Comparison of ENCODE assay signal across 9 cellular contexts in genomic region chr9:121198512-121199042, GRCh38. TPM values are rescaled to one million over a fixed set of nuclear protein-coding genes. Genes with fewer than 3 reads are reported as not detected.
DNase-seq lines count a peak whose midpoint lies in the region; ATAC-seq and TF ChIP-seq lines count a peak whose summit lies in the region.
"Had no signal": no experiment of that assay in that cellular context is flagged by ENCODE, and none has a peak within 500 bp of the region (broad histone marks: within the 10 kb centered on the region; RNA-seq: fewer than 3 reads in every experiment).

No MANE protein-coding gene starts in this region.

- no peak for ATAC-seq in upper lobe of right lung

- peak overlapping the region in 1 of 3 donors; percentile 39 for H3K4me3 ChIP-seq in breast epithelium
- peak overlapping the region in 1 of 3 donors; percentile 29 for H3K4me3 ChIP-seq in liver (ENCODE audit: low read depth in 1 of 3, low read length in 3 of 3)
- peak overlapping the region; percentile 88 for H3K4me3 ChIP-seq in upper lobe of right lung
- H3K4me3 ChIP-seq in brain microvascular endothelial cell (ENCODE audit: low read depth, low read length) = no peak overlapping the region

- H3K36me3 ChIP-seq in breast epithelium (no peaks in the 10 kb centered on the region), liver (ENCODE audit: control insufficient read depth in 4 of 4, insufficient read depth in 3 of 4, low read depth in 1 of 4, low read length in 3 of 4) (no peaks in the 10 kb centered on the region), upper lobe of right lung (no peaks in the 10 kb centered on the region), brain microvascular endothelial cell (replicated peaks) (no peaks in the 10 kb centered on the region)

- intact Hi-C loops in MCF 10A (cut with micrococcal nuclease) (no loop called here), breast epithelium (cut with DNase I; ENCODE audit: low total_unique reads) (no loop called here), upper lobe of right lung (cut with DNase I) (no loop called here)
- intact Hi-C loops in activated T-helper 2 cell treated with anti-CD3 and anti-CD28 coated beads, Interferon-gamma antibody, Interleukin-2, Interleukin-4, amounts not matched to agents 10 μg/mL and 5 μg/mL and 100 μg/mL, durations not matched to agents 14 hours and 24 hours and 36 hours (cut with micrococcal nuclease) = loop anchor here (5.0 kb wide), 1 partner anchor 41 kb away; no protein-coding TSS in a partner anchor

- H3K4me1 ChIP-seq in breast epithelium (peaks cover 0 to 7% of the 10 kb centered on the region in 2 donors), liver (ENCODE audit: control insufficient read depth in 4 of 4, insufficient read depth in 4 of 4, low read length in 3 of 4) (peaks cover 8 to 65% (median 46%) of the 10 kb centered on the region in 4 donors), upper lobe of right lung (peaks cover 69% of the 10 kb centered on the region)

- H3K36me3 Mint-ChIP-seq in MCF 10A (ENCODE audit: insufficient read depth, unreplicated experiment) = peaks cover 5% of the 10 kb centered on the region
- peaks cover 36% of the 10 kb centered on the region for H3K36me3 Mint-ChIP-seq in activated T-helper 2 cell treated with anti-CD3 and anti-CD28 coated beads, Interferon-gamma antibody, Interleukin-2, Interleukin-4, amounts not matched to agents 10 μg/mL and 5 μg/mL and 100 μg/mL, durations not matched to agents 14 hours and 24 hours and 36 hours (ENCODE audit: low read depth)

- POLR2A ChIA-PET in MCF 10A (lab: Yijun Ruan, JAX) = interaction anchor here (0.7 to 5.0 kb wide), 14 partner anchors 10 to 666 kb away, joined by 3 to 40 read pairs (median 5); no protein-coding TSS in a partner anchor

- no TSS peak for BruUV-seq in MCF 10A (replicated peaks; lab: Mats Ljungman, UMichigan)

- no peaks in the 10 kb centered on the region for H3K9me3 Mint-ChIP-seq in MCF 10A (ENCODE audit: unreplicated experiment)
- H3K9me3 Mint-ChIP-seq in activated T-helper 2 cell treated with anti-CD3 and anti-CD28 coated beads, Interferon-gamma antibody, Interleukin-2, Interleukin-4, amounts not matched to agents 10 μg/mL and 5 μg/mL and 100 μg/mL, durations not matched to agents 14 hours and 24 hours and 36 hours = no peaks in the 10 kb centered on the region

- no peak overlapping the region for H3K27ac ChIP-seq in breast epithelium
- no peak overlapping the region for H3K27ac ChIP-seq in liver (ENCODE audit: low read depth in 1 of 2, low read length in 2 of 2)
- no peak overlapping the region for H3K27ac ChIP-seq in upper lobe of right lung
- no peak overlapping the region for H3K27ac ChIP-seq in brain microvascular endothelial cell

- peak overlapping the region; percentile 83 for H3K4me3 Mint-ChIP-seq in MCF 10A (ENCODE audit: unreplicated experiment)
- H3K4me3 Mint-ChIP-seq in activated T-helper 2 cell treated with anti-CD3 and anti-CD28 coated beads, Interferon-gamma antibody, Interleukin-2, Interleukin-4, amounts not matched to agents 10 μg/mL and 5 μg/mL and 100 μg/mL, durations not matched to agents 14 hours and 24 hours and 36 hours (ENCODE audit: low read depth) = peak overlapping the region; percentile 70

- no peak for DNase-seq in MCF 10A (ENCODE audit: unreplicated experiment)
- DNase-seq in breast epithelium (ENCODE audit: low spot score in 2 of 2) = no peak
- no peak for DNase-seq in activated T-helper 2 cell treated with anti-CD3 and anti-CD28 coated beads, Interferon-gamma antibody, Interleukin-2, Interleukin-4, amounts not matched to agents 10 μg/mL and 5 μg/mL and 100 μg/mL, durations not matched to agents 14 hours and 24 hours and 36 hours (ENCODE audit: low spot score)
- no peak for DNase-seq in upper lobe of right lung
- no peak for DNase-seq in NCI-H2171 (lab: John Stamatoyannopoulos, UW)
- DNase-seq in brain microvascular endothelial cell = no peak
- DNase-seq in dedifferentiated amniotic fluid mesenchymal stem cell (ENCODE audit: extremely low spot score) = no peak
- DNase-seq: KG1 had no signal

- H3K9me3 ChIP-seq in breast epithelium (no peaks in the 10 kb centered on the region), liver (ENCODE audit: control insufficient read depth in 4 of 4, low read length in 3 of 4) (no peaks in the 10 kb centered on the region), upper lobe of right lung (no peaks in the 10 kb centered on the region)

- TF ChIP-seq RAD21 in liver (IDR thresholded peaks at IDR 0.05) = no peak

- no peak for TF ChIP-seq POLR2A in breast epithelium (IDR thresholded peaks at IDR 0.05)

- CTCF ChIA-PET in MCF 10A (lab: Yijun Ruan, JAX) = interaction anchor here (0.7 to 2.4 kb wide), 3 partner anchors 79 to 201 kb away, joined by 3 to 9 read pairs (median 3); no protein-coding TSS in a partner anchor

- WGBS in liver = 20% methylated on average over 4 of the region's 4 CpGs

- H3K4me1 Mint-ChIP-seq in MCF 10A (ENCODE audit: insufficient read depth, unreplicated experiment) = peaks cover 54% of the 10 kb centered on the region
- H3K4me1 Mint-ChIP-seq in activated T-helper 2 cell treated with anti-CD3 and anti-CD28 coated beads, Interferon-gamma antibody, Interleukin-2, Interleukin-4, amounts not matched to agents 10 μg/mL and 5 μg/mL and 100 μg/mL, durations not matched to agents 14 hours and 24 hours and 36 hours (ENCODE audit: low read depth) = peaks cover 61% of the 10 kb centered on the region

- H3K27me3 ChIP-seq in breast epithelium (no peaks in the 10 kb centered on the region), liver (ENCODE audit: control insufficient read depth in 4 of 4, insufficient read depth in 4 of 4, low read length in 3 of 4) (no peaks in the 10 kb centered on the region), upper lobe of right lung (no peaks in the 10 kb centered on the region), brain microvascular endothelial cell (replicated peaks) (no peaks in the 10 kb centered on the region)

- H3K9ac ChIP-seq in liver (ENCODE audit: low read depth in 1 of 2, low read length in 2 of 2) = peak overlapping the region; percentile 1 to 53

- no peak for TF ChIP-seq CTCF in MCF 10A (IDR thresholded peaks at IDR 0.05; ENCODE audit: unreplicated experiment)
- TF ChIP-seq CTCF in breast epithelium (IDR thresholded peaks at IDR 0.05) = no peak
- TF ChIP-seq CTCF in liver (IDR thresholded peaks at IDR 0.05; ENCODE audit: low read depth, low read length, missing input control) = no peak
- TF ChIP-seq CTCF in upper lobe of right lung (IDR thresholded peaks at IDR 0.05) = no peak
- TF ChIP-seq CTCF in brain microvascular endothelial cell (IDR thresholded peaks at IDR 0.05; ENCODE audit: low read depth, low read length, missing control alignments) = no peak

- no peaks in the 10 kb centered on the region for H3K27me3 Mint-ChIP-seq in MCF 10A (ENCODE audit: insufficient read depth, unreplicated experiment)
- no peaks in the 10 kb centered on the region for H3K27me3 Mint-ChIP-seq in activated T-helper 2 cell treated with anti-CD3 and anti-CD28 coated beads, Interferon-gamma antibody, Interleukin-2, Interleukin-4, amounts not matched to agents 10 μg/mL and 5 μg/mL and 100 μg/mL, durations not matched to agents 14 hours and 24 hours and 36 hours (ENCODE audit: low read depth)

- in situ Hi-C loops in brain microvascular endothelial cell (cut with HindIII; ENCODE audit: low pct_ligation_motif_present, low sequenced_read_pairs) = no loop called here

- no peak overlapping the region for H3K27ac Mint-ChIP-seq in MCF 10A (ENCODE audit: low read depth, unreplicated experiment)
- H3K27ac Mint-ChIP-seq in activated T-helper 2 cell treated with anti-CD3 and anti-CD28 coated beads, Interferon-gamma antibody, Interleukin-2, Interleukin-4, amounts not matched to agents 10 μg/mL and 5 μg/mL and 100 μg/mL, durations not matched to agents 14 hours and 24 hours and 36 hours = no peak overlapping the region

TF ChIP-seq in liver, 16 proteins besides CTCF, POLR2A, EP300 and RAD21 (continues in another document):
- TF ChIP-seq SP1 (IDR thresholded peaks at IDR 0.05) (no peak), JUND (IDR thresholded peaks at IDR 0.05) (no peak), FOXA1 (IDR thresholded peaks at IDR 0.05) (no peak), REST (IDR thresholded peaks at IDR 0.05) (no peak), FOXA2 (IDR thresholded peaks at IDR 0.05) (no peak), MAX (IDR thresholded peaks at IDR 0.05) (no peak), GABPA (IDR thresholded peaks at IDR 0.05 in 1 of 2, conservative IDR thresholded peaks at IDR 0.05 in 1 of 2) (no peak), HNF4G (IDR thresholded peaks at IDR 0.05) (no peak), TAF1 (conservative IDR thresholded peaks at IDR 0.05) (no peak)

RNA-seq across cellular contexts. Expression of gene RAB14, which starts 3.1 kb away (rescaled TPM):
- total RNA-seq in MCF 10A (2022) (65.8 and 77.0 TPM in 2 replicates), breast epithelium (10 to 100 TPM; 36.5 to 53.1 (median 41.3) TPM), liver (10 to 100 TPM; 30.2 to 42.8 TPM), upper lobe of right lung (104 TPM)
- 62.0 and 63.2 TPM in 2 replicates for total RNA-seq in activated T-helper 2 cell treated with anti-CD3 and anti-CD28 coated beads, Interferon-gamma antibody, Interleukin-2, Interleukin-4, amounts not matched to agents 10 μg/mL and 5 μg/mL and 100 μg/mL, durations not matched to agents 14 hours and 24 hours and 36 hours
- polyA plus RNA-seq in liver = 10 to 100 TPM; 25.9 to 48.2 TPM
